17 cellular contexts compared by ENCODE assay signal in genomic region chr4:183417356-183417755, GRCh38. TPM values are rescaled to one million over a fixed set of nuclear protein-coding genes. Genes with fewer than 3 reads are reported as not detected.
DNase-seq lines count a peak whose midpoint lies in the region; ATAC-seq and TF ChIP-seq lines count a peak whose summit lies in the region.
"Had no signal": no experiment of that assay in that cellular context is flagged by ENCODE, and none has a peak within 500 bp of the region (broad histone marks: within the 10 kb centered on the region; RNA-seq: fewer than 3 reads in every experiment).

No MANE protein-coding gene starts in this region.

- H3K4me1 Mint-ChIP-seq in neural progenitor cell, result peaks cover 10% of the 10 kb centered on the region
- H3K4me1 Mint-ChIP-seq in T-cell, result no peaks in the 10 kb centered on the region

- no peaks in the 10 kb centered on the region for H3K9me2 ChIP-seq in Loucy (replicated peaks; ENCODE audit: low read depth, low read length)
- H3K9me2 ChIP-seq: SK-N-SH had no signal

- H3K27me3 ChIP-seq in Loucy (ENCODE audit: insufficient read depth, low read length, poor library complexity, severe bottlenecking) (no peaks in the 10 kb centered on the region), neural progenitor cell (no peaks in the 10 kb centered on the region)
- H3K27me3 ChIP-seq: BLaER1 treated with 17β-estradiol and CSF1 and Interleukin-3, amounts not matched to agents 10 nM and 100 nM had no signal

- H3K9me3 Mint-ChIP-seq in neural progenitor cell (peaks cover 4% of the 10 kb centered on the region), T-cell (no peaks in the 10 kb centered on the region)

- H3K79me2 ChIP-seq in Loucy (ENCODE audit: insufficient read depth, low read length) (no peaks in the 10 kb centered on the region), neural progenitor cell (ENCODE audit: low read depth) (no peaks in the 10 kb centered on the region)

- H4K20me1 ChIP-seq in Loucy (ENCODE audit: insufficient read depth, low read length, poor library complexity, severe bottlenecking) (no peaks in the 10 kb centered on the region), neural progenitor cell (ENCODE audit: low read depth) (no peaks in the 10 kb centered on the region)
- H4K20me1 ChIP-seq: BLaER1 treated with 17β-estradiol and CSF1 and Interleukin-3, amounts not matched to agents 10 nM and 100 nM had no signal

- H3K4me2 ChIP-seq in Loucy (ENCODE audit: low read depth, low read length, poor library complexity, severe bottlenecking) (no peak overlapping the region), neural progenitor cell (no peak overlapping the region)
- H3K4me2 ChIP-seq: BLaER1 treated with 17β-estradiol and CSF1 and Interleukin-3, amounts not matched to agents 10 nM and 100 nM; SK-N-SH had no signal

- H3K27me3 Mint-ChIP-seq in neural progenitor cell (ENCODE audit: insufficient read depth, low read depth), result peaks cover 15% of the 10 kb centered on the region
- no peaks in the 10 kb centered on the region for H3K27me3 Mint-ChIP-seq in T-cell

- H3K4me3 Mint-ChIP-seq in neural progenitor cell, result no peak overlapping the region
- no peak overlapping the region for H3K4me3 Mint-ChIP-seq in T-cell

- ATAC-seq in HG03442 (IDR thresholded peaks at IDR 0.05; ENCODE audit: unreplicated experiment), result no peak
- ATAC-seq in HG02571 (IDR thresholded peaks at IDR 0.05; ENCODE audit: unreplicated experiment), result no peak
- ATAC-seq in T-cell (replicated peaks in 1 of 4), result no peak
- ATAC-seq: HCT116, Panc1 had no signal

- H3K27ac Mint-ChIP-seq in neural progenitor cell (no peak overlapping the region), T-cell (no peak overlapping the region)

- H3K9ac ChIP-seq in Loucy (ENCODE audit: low read depth, low read length, poor library complexity, severe bottlenecking) (no peak overlapping the region), neural progenitor cell (no peak overlapping the region)
- H3K9ac ChIP-seq: BLaER1 treated with 17β-estradiol and CSF1 and Interleukin-3, amounts not matched to agents 10 nM and 100 nM; SK-N-SH had no signal

- H3K4me1 ChIP-seq in Loucy (ENCODE audit: insufficient read depth, low read length, poor library complexity, severe bottlenecking) (peaks cover 11% of the 10 kb centered on the region), neural progenitor cell (no peaks in the 10 kb centered on the region)

- CTCF ChIA-PET in T-cell (lab: Charles Lee), result no interaction called here

- POLR2A ChIA-PET in T-cell (lab: Charles Lee), result no interaction called here

- no peaks in the 10 kb centered on the region for H3K9me3 ChIP-seq in Loucy (ENCODE audit: insufficient read depth, low read depth, low read length)
- no peaks in the 10 kb centered on the region for H3K9me3 ChIP-seq in neural progenitor cell (ENCODE audit: low read depth)
- H3K9me3 ChIP-seq: BLaER1 treated with 17β-estradiol and CSF1 and Interleukin-3, amounts not matched to agents 10 nM and 100 nM; SK-N-SH had no signal

- H2AFZ ChIP-seq in Loucy (ENCODE audit: low read length), result peak overlapping the region; percentile 11; the same call in 1 of the 2 replicates
- peak overlapping the region; percentile 1 for H2AFZ ChIP-seq in neural progenitor cell (replicated peaks)

- DNase-seq in DMS 273 treated with DMSO at 0.1 percent for 48 hours (lab: John Stamatoyannopoulos, UW) (peak; percentile 5), neural progenitor cell (ENCODE audit: low spot score) (no peak), T-cell (no peak)
- DNase-seq: IMR-90, Kasumi-1, MV-4-11, NCI-H2107, NCI-H510A treated with DMSO at 0.1 percent for 48 hours, Right ventricle myocardium superior, SK-N-SH had no signal

- TF ChIP-seq CTCF in Loucy (conservative IDR thresholded peaks at IDR 0.05; ENCODE audit: low read length) (no peak), VCaP (conservative IDR thresholded peaks at IDR 0.05) (no peak), neural progenitor cell (IDR thresholded peaks at IDR 0.05) (no peak)

- H3K36me3 ChIP-seq in Loucy (ENCODE audit: insufficient read depth, low read length) (no peaks in the 10 kb centered on the region), neural progenitor cell (no peaks in the 10 kb centered on the region)
- H3K36me3 ChIP-seq: BLaER1 treated with 17β-estradiol and CSF1 and Interleukin-3, amounts not matched to agents 10 nM and 100 nM had no signal

- H3K27ac ChIP-seq in VCaP (peak overlapping the region; percentile 70), neural progenitor cell (no peak overlapping the region)
- H3K27ac ChIP-seq: BLaER1 treated with 17β-estradiol and CSF1 and Interleukin-3, amounts not matched to agents 10 nM and 100 nM had no signal

- H3K36me3 Mint-ChIP-seq in neural progenitor cell (no peaks in the 10 kb centered on the region), T-cell (no peaks in the 10 kb centered on the region)

- H3F3A ChIP-seq in Loucy (ENCODE audit: low read depth) (no peaks in the 10 kb centered on the region), neural progenitor cell (ENCODE audit: low read depth) (no peaks in the 10 kb centered on the region)

- no peak overlapping the region for H3K4me3 ChIP-seq in Loucy (ENCODE audit: low read length, poor library complexity, severe bottlenecking)
- no peak overlapping the region for H3K4me3 ChIP-seq in neural progenitor cell
- H3K4me3 ChIP-seq: BLaER1 treated with 17β-estradiol and CSF1 and Interleukin-3, amounts not matched to agents 10 nM and 100 nM had no signal

RNA-seq across cellular contexts. Expression of gene CDKN2AIP, which starts 27.1 kb away (rescaled TPM):
- total RNA-seq in neural progenitor cell (ENCODE audit: low replicate concordance), result 35.3 and 38.1 TPM in 2 replicates
- 10 to 100 TPM; 33.0 to 46.6 (median 42.7) TPM for total RNA-seq in T-cell
